Comparison of ENCODE assay signal across 14 cellular contexts in genomic region chr2:217289153-217289908, GRCh38.
DNase-seq lines count a peak whose midpoint lies in the region; ATAC-seq and TF ChIP-seq lines count a peak whose summit lies in the region.
"Had no signal": no experiment of that assay in that cellular context is flagged by ENCODE, and none has a peak within 500 bp of the region (broad histone marks: within the 10 kb centered on the region; RNA-seq: fewer than 3 reads in every experiment).

No MANE protein-coding gene starts in this region.

- DNase-seq in Caco-2 (peak in 1 of 2 experiments; percentile 28), NCI-H2081 (lab: John Stamatoyannopoulos, UW) (peak; percentile 59 to 74), mesenchymal stem cell (no peak), OCI-LY7 (ENCODE audit: low spot score) (no peak), kidney tubule cell (ENCODE audit: low spot score) (no peak)
- DNase-seq in stimulated activated CD4-positive, alpha-beta T cell treated with anti-CD3 and anti-CD28 coated beads, Interleukin-12 subunit alpha, Interleukin-12 subunit beta, amount 100 ng/mL, for 4 hours, result no peak
- DNase-seq: activated CD4-positive, alpha-beta T cell treated with anti-CD3 and anti-CD28 coated beads, Interleukin-2, amount 10 ng/mL, durations not matched to agents 24 days and 14 days; activated effector memory CD4-positive, alpha-beta T cell treated with anti-CD3 and anti-CD28 coated beads, Interleukin-2, amount 50 U/mL, for 16 hours; naive B cell; SW 1271 had no signal

- H3K23ac ChIP-seq in mesenchymal stem cell (ENCODE audit: low read length in 2 of 2), result no peak overlapping the region

- no peaks in the 10 kb centered on the region for H3K36me3 ChIP-seq in Caco-2 (ENCODE audit: control insufficient read depth, insufficient read depth, low read length)
- peaks cover 2 to 3% of the 10 kb centered on the region in 2 experiments for H3K36me3 ChIP-seq in mesenchymal stem cell (ENCODE audit: control insufficient read depth in 1 of 2, insufficient read depth in 2 of 2, low read depth in 1 of 2, low read length in 2 of 2)
- H3K36me3 ChIP-seq in OCI-LY7 (ENCODE audit: insufficient read depth, low read length), result no peaks in the 10 kb centered on the region
- H3K36me3 ChIP-seq: cardiac muscle cell, vagina had no signal

- H3K9me3 Mint-ChIP-seq in Caco-2 (ENCODE audit: unreplicated experiment) (no peaks in the 10 kb centered on the region), brain (peaks cover 0 to 8% (median 7%) of the 10 kb centered on the region in 5 experiments)

- no peaks in the 10 kb centered on the region for H3K79me2 ChIP-seq in OCI-LY7 (ENCODE audit: insufficient read depth, low read depth, low read length)

- ATAC-seq in HG03025 (IDR thresholded peaks at IDR 0.05; ENCODE audit: low FRiP score, unreplicated experiment), result no peak

- H4K20me1 ChIP-seq in OCI-LY7 (ENCODE audit: insufficient read depth, low read length), result no peaks in the 10 kb centered on the region

- no peak overlapping the region for H3K4me3 Mint-ChIP-seq in Caco-2 (ENCODE audit: unreplicated experiment)
- peak overlapping the region in 2 of 5 experiments; percentile 4 to 8 for H3K4me3 Mint-ChIP-seq in brain
- H3K4me3 Mint-ChIP-seq: activated CD4-positive, alpha-beta T cell treated with anti-CD3 and anti-CD28 coated beads, Interleukin-2, amount 10 ng/mL, durations not matched to agents 24 days and 14 days; naive B cell had no signal

- H3K36me3 Mint-ChIP-seq in Caco-2 (ENCODE audit: insufficient read depth, unreplicated experiment), result peaks cover 6% of the 10 kb centered on the region
- peaks cover 12% of the 10 kb centered on the region for H3K36me3 Mint-ChIP-seq in brain

- no peak overlapping the region for H3K4me2 ChIP-seq in mesenchymal stem cell (ENCODE audit: low read length, poor library complexity, severe bottlenecking)
- H3K4me2 ChIP-seq in OCI-LY7 (ENCODE audit: low read length), result no peak overlapping the region

- no peak overlapping the region for H3K4ac ChIP-seq in mesenchymal stem cell (ENCODE audit: low read depth in 1 of 2, low read length in 2 of 2)

- H4K91ac ChIP-seq in mesenchymal stem cell (ENCODE audit: low read length), result no peak overlapping the region

- WGBS in mesenchymal stem cell, result 74% methylated on average over 2 of the region's 2 CpGs

- H3K9me3 ChIP-seq in Caco-2 (no peaks in the 10 kb centered on the region), mesenchymal stem cell (ENCODE audit: control insufficient read depth, low read length) (no peaks in the 10 kb centered on the region), OCI-LY7 (ENCODE audit: low read length) (no peaks in the 10 kb centered on the region)
- H3K9me3 ChIP-seq: vagina had no signal

- intact Hi-C loops in Caco-2 (cut with micrococcal nuclease; ENCODE audit: unreplicated experiment), result no loop called here
- intact Hi-C loops in OCI-LY7 (cut with micrococcal nuclease; ENCODE audit: unreplicated experiment), result no loop called here

- TF ChIP-seq CTCF in Caco-2 (IDR thresholded peaks at IDR 0.05; ENCODE audit: insufficient read depth in 1 of 2, low read depth in 1 of 2, low read length in 1 of 2, severe bottlenecking in 1 of 2, unreplicated experiment in 1 of 2), result no peak
- TF ChIP-seq CTCF in brain (conservative IDR thresholded peaks at IDR 0.05), result no peak
- TF ChIP-seq CTCF in OCI-LY7 (conservative IDR thresholded peaks at IDR 0.05; ENCODE audit: low read length), result no peak

- no peak overlapping the region for H2BK5ac ChIP-seq in mesenchymal stem cell (ENCODE audit: low read depth, low read length, poor library complexity, severe bottlenecking)

- CTCF ChIA-PET in Caco-2 (lab: Charles Lee), result interaction anchor here (0.5 kb wide), 1 partner anchor 9 kb away, joined by 4 read pairs; no protein-coding TSS in a partner anchor
- CTCF ChIA-PET in OCI-LY7 (lab: Charles Lee; ENCODE audit: unreplicated experiment), result no interaction called here

- H3K4me3 ChIP-seq in Caco-2 (ENCODE audit: low read depth, low read length) (no peak overlapping the region), mesenchymal stem cell (ENCODE audit: insufficient read depth in 1 of 2, low read depth in 1 of 2, low read length in 2 of 2) (no peak overlapping the region), OCI-LY7 (ENCODE audit: low read depth, low read length, poor library complexity, severe bottlenecking) (no peak overlapping the region)
- H3K4me3 ChIP-seq: cardiac muscle cell, vagina had no signal

- no TSS peak for BruUV-seq in Caco-2 (replicated peaks; lab: Mats Ljungman, UMichigan)
- BruUV-seq in OCI-LY7 (replicated peaks; lab: Mats Ljungman, UMichigan), result no TSS peak

- no peaks in the 10 kb centered on the region for H3K79me1 ChIP-seq in mesenchymal stem cell (replicated peaks; ENCODE audit: low read length, poor library complexity, severe bottlenecking)

- H3K9me2 ChIP-seq in OCI-LY7 (ENCODE audit: insufficient read depth, low read length), result no peaks in the 10 kb centered on the region

- H3K27me3 Mint-ChIP-seq in Caco-2 (ENCODE audit: insufficient read depth, unreplicated experiment) (no peaks in the 10 kb centered on the region), brain (peaks cover 5% of the 10 kb centered on the region)
- H3K27me3 Mint-ChIP-seq: activated CD4-positive, alpha-beta T cell treated with anti-CD3 and anti-CD28 coated beads, Interleukin-2, amount 10 ng/mL, durations not matched to agents 24 days and 14 days had no signal

- no peak overlapping the region for H4K8ac ChIP-seq in mesenchymal stem cell (ENCODE audit: low read length)

- no peaks in the 10 kb centered on the region for H3K27me3 ChIP-seq in Caco-2 (replicated peaks; ENCODE audit: control insufficient read depth, insufficient read depth, low read length)
- H3K27me3 ChIP-seq in mesenchymal stem cell (ENCODE audit: control insufficient read depth in 1 of 2, insufficient read depth in 1 of 2, low read length in 2 of 2), result no peaks in the 10 kb centered on the region
- H3K27me3 ChIP-seq: vagina had no signal

- peak overlapping the region in 1 of 2 experiments; percentile 44 for H3K18ac ChIP-seq in mesenchymal stem cell (ENCODE audit: low read depth in 1 of 2, low read length in 2 of 2)

- POLR2A ChIA-PET in Caco-2 (lab: Charles Lee) (no interaction called here), OCI-LY7 (lab: Charles Lee) (no interaction called here)

- H3K27ac Mint-ChIP-seq in Caco-2 (ENCODE audit: unreplicated experiment), result peak overlapping the region; percentile 86
- H3K27ac Mint-ChIP-seq in brain, result peak overlapping the region in 3 of 5 experiments; percentile 89 to 92 (median 89)
- H3K27ac Mint-ChIP-seq: activated CD4-positive, alpha-beta T cell treated with anti-CD3 and anti-CD28 coated beads, Interleukin-2, amount 10 ng/mL, durations not matched to agents 24 days and 14 days had no signal

- H3K27ac ChIP-seq in mesenchymal stem cell (ENCODE audit: low read length, poor library complexity, severe bottlenecking) (no peak overlapping the region), OCI-LY7 (ENCODE audit: low read depth, low read length, poor library complexity, severe bottlenecking) (no peak overlapping the region)
- H3K27ac ChIP-seq: cardiac muscle cell, vagina had no signal

- no peak overlapping the region for H3K9ac ChIP-seq in mesenchymal stem cell (ENCODE audit: low read length)

- H2AFZ ChIP-seq in mesenchymal stem cell (ENCODE audit: low read depth, low read length) (no peak overlapping the region), OCI-LY7 (ENCODE audit: low read length) (no peak overlapping the region)

- peaks cover 35% of the 10 kb centered on the region for H3K4me1 ChIP-seq in Caco-2
- H3K4me1 ChIP-seq in mesenchymal stem cell (ENCODE audit: control insufficient read depth, insufficient read depth, low read depth, low read length), result peaks cover 8% of the 10 kb centered on the region
- no peaks in the 10 kb centered on the region for H3K4me1 ChIP-seq in OCI-LY7 (ENCODE audit: insufficient read depth, low read length, poor library complexity, severe bottlenecking)

- no peak overlapping the region for H3K14ac ChIP-seq in mesenchymal stem cell (ENCODE audit: low read length in 2 of 2)

- H2BK120ac ChIP-seq in mesenchymal stem cell (ENCODE audit: low read depth, low read length), result no peak overlapping the region

- H3K4me1 Mint-ChIP-seq in Caco-2 (ENCODE audit: low read depth, unreplicated experiment) (peaks cover 36% of the 10 kb centered on the region), brain (peaks cover 46% of the 10 kb centered on the region)
- H3K4me1 Mint-ChIP-seq: activated CD4-positive, alpha-beta T cell treated with anti-CD3 and anti-CD28 coated beads, Interleukin-2, amount 10 ng/mL, durations not matched to agents 24 days and 14 days; naive B cell had no signal

- peak overlapping the region in 1 of 2 experiments; percentile 1 for H2BK12ac ChIP-seq in mesenchymal stem cell (ENCODE audit: low read length in 2 of 2)

- peak overlapping the region; percentile 84 for H2BK15ac ChIP-seq in mesenchymal stem cell (ENCODE audit: low read depth, poor library complexity, severe bottlenecking)

- H2AK5ac ChIP-seq in mesenchymal stem cell (ENCODE audit: low read length, severe bottlenecking), result no peak overlapping the region

Comparison
In these comparisons a context has a peak if more than half of its experiments do, and no peak if none do; other contexts are left out.
1. DNase-seq: peak in NCI-H2081 (2 of 2); none in mesenchymal stem cell (single experiment), stimulated activated CD4-positive, alpha-beta T cell treated with anti-CD3 and anti-CD28 coated beads, Interleukin-12 subunit alpha, Interleukin-12 subunit beta, amount 100 ng/mL, for 4 hours (single experiment), OCI-LY7 (single experiment) and kidney tubule cell (single experiment).